Comparison of ENCODE assay signal across 22 cellular contexts in the genomic region with DNA sequence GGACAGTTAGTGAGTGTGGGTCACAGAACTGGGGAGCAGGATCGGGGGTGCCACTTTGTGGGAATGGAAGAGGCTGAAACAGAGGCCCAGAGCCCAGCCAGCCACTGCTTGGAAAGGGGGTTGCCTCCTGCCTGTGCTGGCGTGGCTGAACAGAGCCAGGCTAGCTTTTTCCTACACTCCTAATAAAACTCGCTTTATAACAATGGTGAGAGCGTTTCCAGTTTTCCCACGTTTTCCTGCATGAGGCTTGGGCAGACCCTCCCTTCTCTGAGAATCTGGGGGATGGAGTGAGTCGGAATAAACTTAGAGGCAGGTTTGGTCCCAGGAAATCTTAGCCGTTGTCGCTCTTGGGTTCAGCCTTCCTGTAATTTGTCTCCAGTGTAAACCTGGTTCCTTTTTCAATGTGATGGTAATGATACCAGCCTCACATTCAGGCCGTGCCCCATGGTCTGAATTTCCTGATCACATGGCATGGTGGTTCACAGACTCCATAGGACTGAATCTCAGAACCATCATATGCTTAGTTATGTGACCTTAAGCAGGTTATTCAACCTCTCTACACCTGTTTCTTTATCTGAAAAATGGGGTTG. TPM values are rescaled to one million over a fixed set of nuclear protein-coding genes. Genes with fewer than 3 reads are reported as not detected.
A peak's percentile ranks its signal among the peaks of the same experiment; 100 is the strongest.
DNase-seq lines count a peak whose midpoint lies in the region; ATAC-seq and TF ChIP-seq lines count a peak whose summit lies in the region.
"Had no signal": no experiment of that assay in that cellular context is flagged by ENCODE, and none has a peak within 500 bp of the region (broad histone marks: within the 10 kb centered on the region; RNA-seq: fewer than 3 reads in every experiment).

No MANE protein-coding gene starts in this region.

- H3K4me1 ChIP-seq in heart left ventricle (peaks cover 0 to 50% (median 23%) of the 10 kb centered on the region in 12 donors), psoas muscle (no peaks in the 10 kb centered on the region), upper lobe of right lung (peaks cover 19% of the 10 kb centered on the region), PC-3 (ENCODE audit: insufficient read depth, low read length) (no peaks in the 10 kb centered on the region)
- H3K4me1 ChIP-seq: Caco-2, prostate gland, thyroid gland had no signal

- H3K27ac ChIP-seq in heart left ventricle: peak overlapping the region in 11 of 12 donors; percentile 31 to 97 (median 82)
- no peak overlapping the region for H3K27ac ChIP-seq in psoas muscle
- H3K27ac ChIP-seq in upper lobe of right lung: no peak overlapping the region
- H3K27ac ChIP-seq in PC-3 (ENCODE audit: low read length): no peak overlapping the region

- H3K4me1 Mint-ChIP-seq in glutamatergic neuron (ENCODE audit: low read depth, unreplicated experiment): peaks cover 9% of the 10 kb centered on the region
- H3K4me1 Mint-ChIP-seq: activated CD8-positive, alpha-beta memory T cell treated with anti-CD3 and anti-CD28 coated beads, Interleukin-2, amount 10 ng/mL, durations not matched to agents 7 days and 5 days had no signal

- DNase-seq in heart left ventricle (no peak), Right ventricle myocardium inferior (ENCODE audit: missing footprints) (no peak), glutamatergic neuron (no peak), psoas muscle (peak in 1 of 2 donors; percentile 45), upper lobe of right lung (no peak), NAMALWA (ENCODE audit: low spot score) (no peak), PC-3 (no peak)
- DNase-seq in stimulated activated CD4-positive, alpha-beta T cell treated with anti-CD3 and anti-CD28 coated beads, Interleukin-12 subunit alpha, Interleukin-12 subunit beta, amount 100 ng/mL, for 4 hours: no peak
- DNase-seq: 8988T; activated CD4-positive, alpha-beta T cell treated with anti-CD3 and anti-CD28 coated beads for 4 hours; activated CD8-positive, alpha-beta memory T cell treated with anti-CD3 and anti-CD28 coated beads, Interleukin-2, amount 10 ng/mL, durations not matched to agents 7 days and 5 days; Caco-2; KBM-7; mammary epithelial cell; MV-4-11; naive thymus-derived CD8-positive, alpha-beta T cell; NCI-H2029 treated with DMSO at 0.1 percent for 48 hours; thyroid gland had no signal

- peaks cover 20% of the 10 kb centered on the region for H3K27me3 Mint-ChIP-seq in glutamatergic neuron (ENCODE audit: unreplicated experiment)

- no peaks in the 10 kb centered on the region for H3F3A ChIP-seq in PC-3 (ENCODE audit: low read length, unreplicated experiment)

- CTCF ChIA-PET in PC-3 (lab: Charles Lee): no interaction called here

- no peak overlapping the region for H3K27ac Mint-ChIP-seq in glutamatergic neuron (ENCODE audit: unreplicated experiment)
- H3K27ac Mint-ChIP-seq: activated CD8-positive, alpha-beta memory T cell treated with anti-CD3 and anti-CD28 coated beads, Interleukin-2, amount 10 ng/mL, durations not matched to agents 7 days and 5 days; activated naive CD8-positive, alpha-beta T cell; dendritic cell treated with granulocyte-macrophage colony-stimulating factor and Interleukin-4, amounts not matched to agents 40 ng/mL and 50 ng/mL, for 4 days; naive thymus-derived CD8-positive, alpha-beta T cell; stimulated activated effector memory CD8-positive, alpha-beta T cell treated with anti-CD3 and anti-CD28 coated beads, Interleukin-12 subunit alpha, Interleukin-12 subunit beta, amount 100 ng/mL, for 72 hours had no signal

- H3K27me3 ChIP-seq in heart left ventricle (peaks cover 0 to 35% (median 11%) of the 10 kb centered on the region in 9 donors), psoas muscle (ENCODE audit: insufficient read depth in 3 of 3, low read length in 2 of 3) (peaks cover 0 to 48% (median 12%) of the 10 kb centered on the region in 3 donors), upper lobe of right lung (peaks cover 6% of the 10 kb centered on the region), PC-3 (ENCODE audit: low read length) (peaks cover 65% of the 10 kb centered on the region)

- no peak overlapping the region for H3K4me2 ChIP-seq in PC-3 (ENCODE audit: low read length)

- ATAC-seq in heart left ventricle (peak in 1 of 4 donors; percentile 14), Right ventricle myocardium inferior (no peak), psoas muscle (no peak), upper lobe of right lung (peak; percentile 6), PC-3 (no peak)
- ATAC-seq: activated CD8-positive, alpha-beta memory T cell treated with anti-CD3 and anti-CD28 coated beads, Interleukin-2, amount 10 ng/mL, durations not matched to agents 7 days and 5 days; naive thymus-derived CD8-positive, alpha-beta T cell; stimulated activated effector memory CD8-positive, alpha-beta T cell treated with anti-CD3 and anti-CD28 coated beads, Interleukin-12 subunit alpha, Interleukin-12 subunit beta, amount 100 ng/mL, for 72 hours had no signal

- no TSS peak for BruUV-seq in PC-3 (replicated peaks; lab: Mats Ljungman, UMichigan)

- no peaks in the 10 kb centered on the region for H3K36me3 Mint-ChIP-seq in glutamatergic neuron (ENCODE audit: unreplicated experiment)
- H3K36me3 Mint-ChIP-seq: activated CD8-positive, alpha-beta memory T cell treated with anti-CD3 and anti-CD28 coated beads, Interleukin-2, amount 10 ng/mL, durations not matched to agents 7 days and 5 days; activated naive CD8-positive, alpha-beta T cell; naive thymus-derived CD8-positive, alpha-beta T cell; stimulated activated effector memory CD8-positive, alpha-beta T cell treated with anti-CD3 and anti-CD28 coated beads, Interleukin-12 subunit alpha, Interleukin-12 subunit beta, amount 100 ng/mL, for 72 hours had no signal

- H3K4me3 Mint-ChIP-seq in glutamatergic neuron (ENCODE audit: unreplicated experiment): peak overlapping the region; percentile 50
- H3K4me3 Mint-ChIP-seq: activated CD8-positive, alpha-beta memory T cell treated with anti-CD3 and anti-CD28 coated beads, Interleukin-2, amount 10 ng/mL, durations not matched to agents 7 days and 5 days; stimulated activated effector memory CD8-positive, alpha-beta T cell treated with anti-CD3 and anti-CD28 coated beads, Interleukin-12 subunit alpha, Interleukin-12 subunit beta, amount 100 ng/mL, for 72 hours had no signal

- TF ChIP-seq CTCF in heart left ventricle (IDR thresholded peaks at IDR 0.05) (no peak), glutamatergic neuron (IDR thresholded peaks at IDR 0.05; ENCODE audit: partially characterized antibody, unreplicated experiment) (no peak), psoas muscle (IDR thresholded peaks at IDR 0.05) (no peak), upper lobe of right lung (IDR thresholded peaks at IDR 0.05) (no peak), PC-3 (conservative IDR thresholded peaks at IDR 0.05; ENCODE audit: low read depth, low read length) (no peak)

- H4K20me1 ChIP-seq in PC-3 (ENCODE audit: low read length): no peaks in the 10 kb centered on the region

- no peak for TF ChIP-seq POLR2A in heart left ventricle (IDR thresholded peaks at IDR 0.05)

- H3K4me3 ChIP-seq in heart left ventricle: peak overlapping the region in 10 of 12 donors; percentile 13 to 95 (median 80)
- peak overlapping the region; percentile 48 for H3K4me3 ChIP-seq in psoas muscle
- peak overlapping the region; percentile 62 for H3K4me3 ChIP-seq in upper lobe of right lung
- H3K4me3 ChIP-seq in PC-3 (ENCODE audit: low read length): no peak overlapping the region

- no peak overlapping the region for H2AFZ ChIP-seq in PC-3 (ENCODE audit: low read length)

- no peak overlapping the region for H3K9ac ChIP-seq in PC-3 (ENCODE audit: low read length)

- WGBS in heart left ventricle, 4 donors: 46 to 65% (median 58%) methylated on average over 9 of the region's 9 CpGs
- 60 to 71% (median 64%) methylated on average over 9 of the region's 9 CpGs for WGBS in psoas muscle, 3 donors

- intact Hi-C loops in heart left ventricle (cut with DNase I): loop anchor here in 5 of 10 donors (5.0 kb wide), 2 partner anchors 35 to 50 kb away; no protein-coding TSS in a partner anchor
- intact Hi-C loops in Right ventricle myocardium inferior (cut with DNase I): no loop called here
- intact Hi-C loops in psoas muscle (cut with DNase I): no loop called here
- intact Hi-C loops in upper lobe of right lung (cut with DNase I): no loop called here
- intact Hi-C loops in PC-3 (cut with micrococcal nuclease): no loop called here

- H3K36me3 ChIP-seq in heart left ventricle (peaks cover 0 to 5% (median 0%) of the 10 kb centered on the region in 9 donors), psoas muscle (ENCODE audit: insufficient read depth in 1 of 2, low read depth in 1 of 2) (no peaks in the 10 kb centered on the region), upper lobe of right lung (no peaks in the 10 kb centered on the region), PC-3 (ENCODE audit: low read depth, low read length) (no peaks in the 10 kb centered on the region)
- H3K36me3 ChIP-seq: prostate gland, thyroid gland had no signal

- no peaks in the 10 kb centered on the region for H3K9me2 ChIP-seq in PC-3 (replicated peaks; ENCODE audit: low read length)

- POLR2A ChIA-PET in PC-3 (lab: Charles Lee; ENCODE audit: unreplicated experiment): no interaction called here

- H3K79me2 ChIP-seq in PC-3 (ENCODE audit: low read length): no peaks in the 10 kb centered on the region

- H3K9me3 Mint-ChIP-seq in glutamatergic neuron (ENCODE audit: unreplicated experiment): peaks cover 8% of the 10 kb centered on the region
- H3K9me3 Mint-ChIP-seq: dendritic cell treated with granulocyte-macrophage colony-stimulating factor and Interleukin-4, amounts not matched to agents 40 ng/mL and 50 ng/mL, for 4 days; naive thymus-derived CD8-positive, alpha-beta T cell; stimulated activated effector memory CD8-positive, alpha-beta T cell treated with anti-CD3 and anti-CD28 coated beads, Interleukin-12 subunit alpha, Interleukin-12 subunit beta, amount 100 ng/mL, for 72 hours had no signal

- H3K9me3 ChIP-seq in heart left ventricle: no peaks in the 10 kb centered on the region
- H3K9me3 ChIP-seq in psoas muscle: no peaks in the 10 kb centered on the region
- no peaks in the 10 kb centered on the region for H3K9me3 ChIP-seq in upper lobe of right lung
- H3K9me3 ChIP-seq in PC-3 (ENCODE audit: low read length): no peaks in the 10 kb centered on the region
- H3K9me3 ChIP-seq: Caco-2, prostate gland, thyroid gland had no signal

RNA-seq across cellular contexts. Expression of gene FGD5, which starts 6.5 kb away (rescaled TPM):
- total RNA-seq in heart left ventricle: 10 to 100 TPM; 10.2 to 22.5 (median 15.1) TPM
- 10 to 100 TPM in 1 of 2 donors, 1 to 10 TPM in 1; 6.4 to 12.8 TPM for polyA plus RNA-seq in heart left ventricle
- total RNA-seq in Right ventricle myocardium inferior: 16.5 TPM
- 3.1 TPM for total RNA-seq in glutamatergic neuron (ENCODE audit: unreplicated experiment)
- total RNA-seq in psoas muscle: 10 to 100 TPM in 2 of 4 donors, 1 to 10 TPM in 2; 6.4 to 14.6 (median 9.2) TPM
- 1 to 10 TPM; 3.6 to 5.7 (median 3.8) TPM for polyA plus RNA-seq in psoas muscle
- total RNA-seq in upper lobe of right lung: 84.2 TPM
- total RNA-seq in PC-3 (2014; rRNA removed): not detected in 2 replicates
- total RNA-seq: activated CD8-positive, alpha-beta memory T cell treated with anti-CD3 and anti-CD28 coated beads, Interleukin-2, amount 10 ng/mL, durations not matched to agents 7 days and 5 days; mammary epithelial cell had no signal
- polyA plus RNA-seq: mammary epithelial cell; naive thymus-derived CD8-positive, alpha-beta T cell had no signal

Comparison
In these comparisons a context has a peak if more than half of its experiments do, and no peak if none do; other contexts are left out.
1. H3K27ac ChIP-seq: peak in heart left ventricle (11 of 12); none in psoas muscle (single experiment), upper lobe of right lung (single experiment) and PC-3 (single experiment).